In the genomic region with DNA sequence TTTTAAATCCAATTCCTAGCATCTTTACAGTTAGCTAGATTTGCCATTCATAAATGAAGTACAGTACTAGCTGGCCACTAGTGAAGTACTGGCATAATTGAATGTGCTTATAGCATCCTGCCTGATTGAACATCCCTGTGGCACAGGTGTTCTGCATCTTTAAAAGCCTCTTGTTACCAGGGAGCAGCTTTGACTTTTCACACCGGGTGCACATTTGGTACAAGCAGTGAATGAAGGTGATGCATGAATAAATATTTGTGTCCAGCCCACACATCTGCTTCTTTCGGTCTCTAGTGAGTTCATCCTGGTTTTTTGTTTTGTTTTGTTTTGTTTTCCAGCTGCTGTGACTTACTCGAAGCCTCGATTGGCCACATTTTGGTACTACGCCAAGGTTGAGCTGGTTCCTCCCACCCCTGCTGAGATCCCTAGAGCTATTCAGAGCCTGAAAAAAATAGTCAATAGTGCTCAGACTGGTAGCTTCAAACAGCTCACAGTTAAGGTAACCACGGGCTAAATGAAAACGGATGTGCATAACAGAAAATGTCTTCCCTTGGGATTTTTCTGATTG, we compare ENCODE assay signal across 9 cellular contexts. TPM values are rescaled to one million over a fixed set of nuclear protein-coding genes. Genes with fewer than 3 reads are reported as not detected.
DNase-seq lines count a peak whose midpoint lies in the region; ATAC-seq and TF ChIP-seq lines count a peak whose summit lies in the region.
"Had no signal": no experiment of that assay in that cellular context is flagged by ENCODE, and none has a peak within 500 bp of the region (broad histone marks: within the 10 kb centered on the region; RNA-seq: fewer than 3 reads in every experiment).

No MANE protein-coding gene starts in this region.

- ATAC-seq in psoas muscle (no peak), GM21360 (IDR thresholded peaks at IDR 0.05; ENCODE audit: unreplicated experiment) (no peak)

- no peak overlapping the region for H3K4me3 Mint-ChIP-seq in H9

- H3K4ac ChIP-seq in H9 (ENCODE audit: low read depth, low read length): no peak overlapping the region

- no peak overlapping the region for H3K14ac ChIP-seq in H9 (ENCODE audit: insufficient read depth, low read length)

- H2BK5ac ChIP-seq in H9 (ENCODE audit: insufficient read length, low read length): no peak overlapping the region

- peak overlapping the region in 2 of 3 experiments; percentile 73; a peak in 3 of 7 replicates for H3K27ac Mint-ChIP-seq in H9

- H3K4me3 ChIP-seq in fibroblast of villous mesenchyme (ENCODE audit: low read depth, low read length) (no peak overlapping the region), psoas muscle (no peak overlapping the region)

- DNase-seq in AG20443 (ENCODE audit: low spot score) (peak; percentile 9), H9 (no peak), NCI-H748 treated with DMSO at 0.1 percent for 48 hours (lab: John Stamatoyannopoulos, UW) (peak; percentile 70), fibroblast of villous mesenchyme (ENCODE audit: low read depth) (peak; percentile 50), iPS-NIHi7 (ENCODE audit: extremely low spot score) (no peak), psoas muscle (no peak)
- DNase-seq in activated CD4-positive, CD25-positive, alpha-beta regulatory T cell treated with anti-CD3 and anti-CD28 coated beads, Interleukin-2, amount 50 U/mL, for 72 hours: no peak
- DNase-seq: activated CD4-positive, alpha-beta T cell treated with anti-CD3 and anti-CD28 coated beads for 48 hours had no signal

- peaks cover 3 to 61% of the 10 kb centered on the region in 2 donors for H3K36me3 ChIP-seq in psoas muscle (ENCODE audit: insufficient read depth in 1 of 2, low read depth in 1 of 2)

- H4K20me1 ChIP-seq in H9 (ENCODE audit: control insufficient read depth, insufficient read depth, insufficient read length): no peaks in the 10 kb centered on the region

- peaks cover 7% of the 10 kb centered on the region for H3K23me2 ChIP-seq in H9 (ENCODE audit: insufficient read length, low read depth, low read length, poor library complexity, severe bottlenecking)

- H2BK120ac ChIP-seq in H9 (ENCODE audit: low read depth, low read length, poor library complexity, severe bottlenecking): no peak overlapping the region

- H3T11ph ChIP-seq in H9 (ENCODE audit: low read length): no peak overlapping the region

- H3K9ac ChIP-seq in H9 (ENCODE audit: extremely low read depth, insufficient read length, low read length): no peak overlapping the region

- H3K79me1 ChIP-seq in H9 (ENCODE audit: insufficient read depth, low read depth, low read length, poor library complexity, severe bottlenecking): peaks cover 11% of the 10 kb centered on the region

- TF ChIP-seq CTCF in H9 (conservative IDR thresholded peaks at IDR 0.05) (no peak), fibroblast of villous mesenchyme (IDR thresholded peaks at IDR 0.05; ENCODE audit: insufficient read depth, low read depth, low read length) (no peak), psoas muscle (IDR thresholded peaks at IDR 0.05) (no peak)

- H3K27me3 ChIP-seq in H9 (ENCODE audit: insufficient read depth, low read length) (no peaks in the 10 kb centered on the region), psoas muscle (ENCODE audit: insufficient read depth in 3 of 3, low read length in 2 of 3) (no peaks in the 10 kb centered on the region)

- no peak overlapping the region for H2BK12ac ChIP-seq in H9 (ENCODE audit: insufficient read length, low read depth, low read length)

- H3K27me3 Mint-ChIP-seq in H9 (ENCODE audit: low read depth): no peaks in the 10 kb centered on the region

- H2AK5ac ChIP-seq in H9 (ENCODE audit: insufficient read length, low read length): no peak overlapping the region

- H3K79me2 ChIP-seq in H9 (ENCODE audit: insufficient read depth, low read length): peaks cover 24% of the 10 kb centered on the region; the same call in 1 of the 2 replicates

- no peak overlapping the region for H2AFZ ChIP-seq in H9 (ENCODE audit: low read length)

- no peak overlapping the region for H4K5ac ChIP-seq in H9 (ENCODE audit: insufficient read length, low read depth, low read length)

- H3K23ac ChIP-seq in H9 (ENCODE audit: insufficient read length, low read depth, low read length): no peak overlapping the region

- no peak overlapping the region for H3K56ac ChIP-seq in H9 (ENCODE audit: insufficient read length, low read depth, low read length)

- no peaks in the 10 kb centered on the region for H3K9me3 ChIP-seq in H9 (ENCODE audit: control insufficient read depth, low read depth, low read length)
- H3K9me3 ChIP-seq in psoas muscle: no peaks in the 10 kb centered on the region

- H3K4me2 ChIP-seq in H9 (ENCODE audit: insufficient read depth, insufficient read length, low read length): no peak overlapping the region

- H2BK20ac ChIP-seq in H9 (ENCODE audit: low read depth, low read length, poor library complexity, severe bottlenecking): no peak overlapping the region

- H4K91ac ChIP-seq in H9 (ENCODE audit: insufficient read length, low read depth, low read length): no peak overlapping the region

- no peak overlapping the region for H2BK15ac ChIP-seq in H9 (ENCODE audit: low read depth, low read length)

- peaks cover 13 to 53% (median 46%) of the 10 kb centered on the region in 3 experiments; a peak in 6 of 7 replicates for H3K36me3 Mint-ChIP-seq in H9 (ENCODE audit: insufficient read depth in 1 of 3, low read depth in 3 of 3)

- H4K8ac ChIP-seq in H9 (replicated peaks; ENCODE audit: insufficient read length, low read depth, low read length): no peak overlapping the region

- H3K27ac ChIP-seq in H9 (ENCODE audit: insufficient read length, low read depth, low read length) (no peak overlapping the region), psoas muscle (no peak overlapping the region)

- H3K4me1 Mint-ChIP-seq in H9: peaks cover 10 to 11% of the 10 kb centered on the region in 2 experiments

- no peaks in the 10 kb centered on the region for H3K4me1 ChIP-seq in H9 (ENCODE audit: insufficient read depth, low read length)
- peaks cover 34% of the 10 kb centered on the region for H3K4me1 ChIP-seq in psoas muscle

- no peaks in the 10 kb centered on the region for H3K9me3 Mint-ChIP-seq in H9

- H3K18ac ChIP-seq in H9 (ENCODE audit: insufficient read length, low read depth, low read length): no peak overlapping the region

- intact Hi-C loops in psoas muscle (cut with DNase I): no loop called here

- WGBS in H9 (ENCODE audit: extremely low coverage, insufficient read length, low lambda C conversion rate): no CpG with 5 or more reads among the region's 7 CpGs
- 47 to 51% (median 51%) methylated on average over 7 of the region's 7 CpGs for WGBS in psoas muscle, 3 donors

RNA-seq across cellular contexts. Expression of a gene that starts 5.3 kb away (rescaled TPM):
- total RNA-seq in H9 (2021) (253 and 254 TPM in 2 replicates), fibroblast of villous mesenchyme (34.1 and 44.0 TPM in 2 replicates), psoas muscle (100 to 1,000 TPM; 237 to 340 (median 251) TPM)
- 100 to 1,000 TPM; 180 to 217 (median 189) TPM for polyA plus RNA-seq in psoas muscle

RNA-seq across cellular contexts. Expression of a gene that starts 29.6 kb away (rescaled TPM):
- total RNA-seq in H9 (2021) (51.7 and 62.0 TPM in 2 replicates), fibroblast of villous mesenchyme (39.6 and 47.1 TPM in 2 replicates), psoas muscle (10 to 100 TPM; 18.1 to 27.3 (median 22.0) TPM)
- 1 to 10 TPM; 3.1 to 9.9 (median 4.8) TPM for polyA plus RNA-seq in psoas muscle

RNA-seq across cellular contexts. Expression of a gene that starts 47.3 kb away (rescaled TPM):
- total RNA-seq in H9 (2021) (33.0 and 33.7 TPM in 2 replicates), fibroblast of villous mesenchyme (50.3 and 58.3 TPM in 2 replicates), psoas muscle (10 to 100 TPM; 21.0 to 42.3 (median 33.0) TPM)
- 10 to 100 TPM; 15.0 to 31.1 (median 16.8) TPM for polyA plus RNA-seq in psoas muscle

Comparison
In these comparisons a context has a peak if more than half of its experiments do, and no peak if none do; other contexts are left out.
1. DNase-seq: peak in AG20443 (single experiment), NCI-H748 treated with DMSO at 0.1 percent for 48 hours (single experiment) and fibroblast of villous mesenchyme (single experiment); none in H9 (single experiment), activated CD4-positive, CD25-positive, alpha-beta regulatory T cell treated with anti-CD3 and anti-CD28 coated beads, Interleukin-2, amount 50 U/mL, for 72 hours (single experiment), iPS-NIHi7 (single experiment) and psoas muscle (0 of 2).